In the genomic region with DNA sequence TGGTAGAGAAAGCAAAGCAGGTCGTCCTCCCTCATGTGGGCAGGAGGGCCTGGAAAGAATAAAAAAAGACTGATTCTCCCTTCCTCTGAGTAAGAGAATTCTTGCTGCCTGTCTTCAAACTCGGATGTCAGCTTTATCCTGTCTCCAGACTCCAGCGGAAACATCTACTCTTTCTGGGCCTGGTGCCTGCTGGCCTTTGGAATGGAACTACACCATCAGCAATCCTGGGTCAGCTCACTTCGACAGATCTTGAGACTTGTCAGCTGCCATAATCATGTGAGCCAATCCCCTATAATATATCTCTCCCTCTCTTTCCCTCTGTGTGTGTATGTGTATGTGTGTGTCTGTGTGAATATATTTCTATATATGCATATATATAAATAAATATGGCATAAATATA, we compare ENCODE assay signal across 21 cellular contexts.
"Had no signal": no experiment of that assay in that cellular context is flagged by ENCODE, and none has a peak within 500 bp of the region (broad histone marks: within the 10 kb centered on the region; RNA-seq: fewer than 3 reads in every experiment).

No MANE protein-coding gene starts in this region.

- H3K27me3 ChIP-seq: dorsolateral prefrontal cortex, heart right ventricle, upper lobe of left lung had no signal

- DNase-seq: activated gamma-delta T cell treated with Interleukin-2 at 50 U/mL for 16 hours; activated T-cell treated with anti-CD3 and anti-CD28 coated beads, Interleukin-2, amount 50 U/mL, for 1 hour; dorsolateral prefrontal cortex; effector memory CD8-positive, alpha-beta T cell; islet precursor cell; left colon; mesenchymal stem cell; naive B cell; nucleus accumbens; retina; stimulated activated CD4-positive, alpha-beta T cell treated with anti-CD3 and anti-CD28 coated beads, Interleukin-4, amount 100 ng/mL, for 24 hours; stimulated activated naive CD4-positive, alpha-beta T cell treated with Interleukin-2 at 50 U/mL for 16 hours; T-helper 9 cell; upper lobe of left lung had no signal

- ATAC-seq: effector memory CD8-positive, alpha-beta T cell; esophagus mucosa; left colon; mucosa of descending colon had no signal

- FAIRE-seq: astrocyte, colon, endothelial cell of umbilical vein, frontal cortex had no signal

- H3K4me3 ChIP-seq: dorsolateral prefrontal cortex, heart right ventricle, mucosa of descending colon, upper lobe of left lung had no signal

- H3K36me3 ChIP-seq: heart right ventricle, upper lobe of left lung had no signal

- H3K4me1 ChIP-seq: heart right ventricle, upper lobe of left lung had no signal

- H3K27ac ChIP-seq: dorsolateral prefrontal cortex, upper lobe of left lung had no signal
